In the genomic region with DNA sequence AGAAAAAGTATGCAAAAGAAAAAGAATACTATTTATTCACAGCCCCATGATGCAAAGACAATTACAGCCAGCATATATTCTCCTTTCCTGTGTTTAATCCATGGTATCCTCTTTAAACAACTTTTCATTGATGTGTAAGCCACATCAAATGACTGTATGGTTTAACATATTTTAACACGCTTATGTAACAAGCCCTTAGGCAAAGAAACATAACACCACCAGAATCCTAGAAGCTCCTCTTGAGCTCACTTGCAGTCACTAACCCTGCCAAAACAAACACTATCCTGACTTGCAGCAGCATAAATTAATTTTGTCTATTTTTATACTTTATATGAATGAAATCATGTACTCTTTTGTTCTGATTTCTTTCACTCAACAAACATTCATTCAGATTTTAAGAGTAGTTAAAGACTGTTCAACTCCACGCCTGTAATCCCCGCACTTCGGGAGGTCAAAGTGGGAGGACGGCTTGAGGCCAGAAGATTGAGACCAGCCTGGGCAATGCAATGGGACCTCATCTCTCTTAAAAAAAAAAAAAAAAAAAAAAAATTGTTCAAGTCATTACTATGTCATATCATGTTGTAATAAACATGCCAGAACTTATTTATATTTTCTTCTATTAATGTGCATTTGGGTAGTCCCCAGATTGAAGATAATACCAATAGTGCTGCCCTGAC, we compare ENCODE assay signal across 11 cellular contexts.
DNase-seq lines count a peak whose midpoint lies in the region; ATAC-seq and TF ChIP-seq lines count a peak whose summit lies in the region.
"Had no signal": no experiment of that assay in that cellular context is flagged by ENCODE, and none has a peak within 500 bp of the region (broad histone marks: within the 10 kb centered on the region; RNA-seq: fewer than 3 reads in every experiment).

No MANE protein-coding gene starts in this region.

- 84 to 91% methylated on average over 5 of the region's 5 CpGs for WGBS in heart right ventricle, 2 donors

- H3K27ac ChIP-seq in heart right ventricle, result no peak overlapping the region
- H3K27ac ChIP-seq: body of pancreas had no signal

- H3K4me1 ChIP-seq in heart right ventricle, result no peaks in the 10 kb centered on the region
- H3K4me1 ChIP-seq: body of pancreas had no signal

- peaks cover 0 to 34% (median 4%) of the 10 kb centered on the region in 9 donors for H3K36me3 ChIP-seq in heart right ventricle

- no peak for ATAC-seq in heart right ventricle
- ATAC-seq in HG03460 (IDR thresholded peaks at IDR 0.05; ENCODE audit: unreplicated experiment), result no peak
- no peak for ATAC-seq in GM19023 (IDR thresholded peaks at IDR 0.05; ENCODE audit: unreplicated experiment)
- ATAC-seq: body of pancreas had no signal

- H3K27me3 ChIP-seq in heart right ventricle, result no peaks in the 10 kb centered on the region
- H3K27me3 ChIP-seq: body of pancreas had no signal

- no peaks in the 10 kb centered on the region for H3K9me3 ChIP-seq in heart right ventricle
- H3K9me3 ChIP-seq: body of pancreas had no signal

- intact Hi-C loops in heart right ventricle (cut with DNase I), result no loop called here

- H3K4me3 ChIP-seq in heart right ventricle, result no peak overlapping the region
- H3K4me3 ChIP-seq: body of pancreas had no signal

- TF ChIP-seq CTCF in AG09319 (IDR thresholded peaks at IDR 0.05; ENCODE audit: low read depth, low read length) (no peak), heart right ventricle (IDR thresholded peaks at IDR 0.05) (no peak)

- DNase-seq in AG09319 (ENCODE audit: extremely low read depth, low read depth) (peak; percentile 20), HT1080 (ENCODE audit: low read depth) (peak; percentile 8), NCI-H510A treated with DMSO at 0.1 percent for 48 hours (lab: John Stamatoyannopoulos, UW) (peak; percentile 92), dedifferentiated amniotic fluid mesenchymal stem cell (ENCODE audit: extremely low spot score) (peak; percentile 66), heart right ventricle (no peak), pons (ENCODE audit: low spot score) (no peak)
- DNase-seq: body of pancreas, mesendoderm, MV-4-11 had no signal

Comparison
In these comparisons a context has a peak if more than half of its experiments do, and no peak if none do; other contexts are left out.
1. DNase-seq: peak in AG09319 (single experiment), HT1080 (single experiment), NCI-H510A treated with DMSO at 0.1 percent for 48 hours (single experiment) and dedifferentiated amniotic fluid mesenchymal stem cell (single experiment); none in heart right ventricle (0 of 2) and pons (single experiment).